In genomic region chr1:54404939-54405880, GRCh38 we compare ENCODE assay signal across 7 cellular contexts. TPM values are rescaled to one million over a fixed set of nuclear protein-coding genes. Genes with fewer than 3 reads are reported as not detected.
DNase-seq lines count a peak whose midpoint lies in the region; ATAC-seq and TF ChIP-seq lines count a peak whose summit lies in the region.

No MANE protein-coding gene starts in this region.

- no peaks in the 10 kb centered on the region for H3K9me3 Mint-ChIP-seq in immature natural killer cell

- H3K9me3 ChIP-seq in Loucy (ENCODE audit: insufficient read depth, low read depth, low read length) = no peaks in the 10 kb centered on the region

- H3K4me1 Mint-ChIP-seq in immature natural killer cell = peaks cover 76 to 78% of the 10 kb centered on the region in 2 donors

- peaks cover 16% of the 10 kb centered on the region; the same call in 1 of the 2 replicates for H3K36me3 ChIP-seq in Loucy (ENCODE audit: insufficient read depth, low read length)

- no peak for DNase-seq in astrocyte of the cerebellum (ENCODE audit: low read depth)
- no peak for DNase-seq in immature natural killer cell
- DNase-seq in stimulated activated CD8-positive, alpha-beta memory T cell treated with anti-CD3 and anti-CD28 coated beads, Interleukin-4, amount 100 ng/mL, for 48 hours = peak; percentile 49
- no peak for DNase-seq in NCI-H1092 (lab: John Stamatoyannopoulos, UW)

- no peak overlapping the region for H2AFZ ChIP-seq in Loucy (ENCODE audit: low read length)

- no peaks in the 10 kb centered on the region for H3K9me2 ChIP-seq in Loucy (replicated peaks; ENCODE audit: low read depth, low read length)

- H3K36me3 Mint-ChIP-seq in immature natural killer cell = peaks cover 19 to 36% (median 24%) of the 10 kb centered on the region in 3 donors

- H3K27me3 Mint-ChIP-seq in immature natural killer cell (ENCODE audit: low read depth in 3 of 3) = peaks cover 10 to 15% (median 10%) of the 10 kb centered on the region in 3 donors

- no peaks in the 10 kb centered on the region for H3F3A ChIP-seq in Loucy (ENCODE audit: low read depth)

- no peak for ATAC-seq in HG03135 (IDR thresholded peaks at IDR 0.05; ENCODE audit: unreplicated experiment)

- H3K79me2 ChIP-seq in Loucy (ENCODE audit: insufficient read depth, low read length) = peaks cover 53% of the 10 kb centered on the region

- in situ Hi-C loops in astrocyte of the cerebellum (cut with HindIII; ENCODE audit: low sequenced_read_pairs) = no loop called here

- no peaks in the 10 kb centered on the region for H3K27me3 ChIP-seq in Loucy (ENCODE audit: insufficient read depth, low read length, poor library complexity, severe bottlenecking)

- H3K4me2 ChIP-seq in Loucy (ENCODE audit: low read depth, low read length, poor library complexity, severe bottlenecking) = peak overlapping the region; percentile 98

- peaks cover 70% of the 10 kb centered on the region for H3K4me1 ChIP-seq in Loucy (ENCODE audit: insufficient read depth, low read length, poor library complexity, severe bottlenecking)

- H3K27ac Mint-ChIP-seq in immature natural killer cell = peak overlapping the region; percentile 40 to 78 (median 62)

- H3K9ac ChIP-seq in Loucy (ENCODE audit: low read depth, low read length, poor library complexity, severe bottlenecking) = peak overlapping the region; percentile 71

- H3K4me3 ChIP-seq in GM08714 (ENCODE audit: low read length) (peak overlapping the region; percentile 73), Loucy (ENCODE audit: low read length, poor library complexity, severe bottlenecking) (peak overlapping the region; percentile 85), astrocyte of the cerebellum (ENCODE audit: low read depth, low read length) (peak overlapping the region; percentile 69)

- peak overlapping the region; percentile 82 to 91 (median 90) for H3K4me3 Mint-ChIP-seq in immature natural killer cell

- TF ChIP-seq CTCF in Loucy (conservative IDR thresholded peaks at IDR 0.05; ENCODE audit: low read length) = 0 out of 2 replicates have a peak, but pooled peaks have one; percentile 9
- TF ChIP-seq CTCF in astrocyte of the cerebellum (IDR thresholded peaks at IDR 0.05; ENCODE audit: low read depth, low read length, missing control alignments) = no peak

- peaks cover 47% of the 10 kb centered on the region for H4K20me1 ChIP-seq in Loucy (ENCODE audit: insufficient read depth, low read length, poor library complexity, severe bottlenecking)

RNA-seq across cellular contexts. Expression of gene SSBP3, which starts 1.0 kb away (rescaled TPM):
- polyA plus RNA-seq in immature natural killer cell = 10 to 100 TPM; 19.8 to 30.1 (median 21.1) TPM
